Comparison of ENCODE assay signal across 17 cellular contexts in the genomic region with DNA sequence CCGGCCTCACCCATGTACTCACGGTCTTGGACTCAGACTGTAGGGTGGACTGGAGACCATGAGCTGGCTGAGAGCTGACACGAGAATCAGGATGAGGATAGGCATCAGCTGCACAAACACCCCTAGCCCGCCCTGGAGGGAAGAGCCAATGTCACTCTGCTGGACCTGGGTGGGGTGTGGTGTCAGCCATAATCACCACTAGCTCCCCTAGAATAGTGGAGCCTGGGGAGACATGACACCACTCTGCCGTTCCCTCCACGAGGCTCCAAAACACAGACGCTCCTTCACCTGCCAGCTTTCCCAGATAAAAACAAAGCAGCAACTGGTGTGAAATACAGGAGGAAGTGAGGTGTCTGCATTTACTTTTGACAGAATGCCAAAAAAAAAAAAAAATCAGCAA. TPM values are rescaled to one million over a fixed set of nuclear protein-coding genes. Genes with fewer than 3 reads are reported as not detected.
A peak's percentile ranks its signal among the peaks of the same experiment; 100 is the strongest.
DNase-seq lines count a peak whose midpoint lies in the region; ATAC-seq and TF ChIP-seq lines count a peak whose summit lies in the region.
"Had no signal": no experiment of that assay in that cellular context is flagged by ENCODE, and none has a peak within 500 bp of the region (broad histone marks: within the 10 kb centered on the region; RNA-seq: fewer than 3 reads in every experiment).

No MANE protein-coding gene starts in this region.

- no peak overlapping the region for H2BK12ac ChIP-seq in neuronal stem cell (ENCODE audit: low read length)

- H2BK120ac ChIP-seq in neuronal stem cell (ENCODE audit: low read depth, low read length): no peak overlapping the region

- CTCF ChIA-PET in activated CD8-positive, alpha-beta memory T cell treated with anti-CD3 and anti-CD28 coated beads, Interleukin-2, amount 10 ng/mL, durations not matched to agents 7 days and 5 days (lab: Charles Lee): interaction anchor here (0.7 to 12.6 kb wide), 20 partner anchors 9 to 442 kb away, joined by 3 to 141 read pairs (median 26); partner anchors contain the start of genes ANAPC16, ASCC1, DDIT4 and DNAJB12
- CTCF ChIA-PET in RWPE1 (lab: Yijun Ruan, JAX): interaction anchor here (0.5 to 3.1 kb wide), 6 partner anchors 33 to 442 kb away, joined by 3 to 29 read pairs (median 4); partner anchors contain the start of gene DDIT4

- H2BK5ac ChIP-seq in neuronal stem cell (ENCODE audit: low read length): no peak overlapping the region

- H3K14ac ChIP-seq in neuronal stem cell (ENCODE audit: low read length): no peak overlapping the region

- H3K9me3 ChIP-seq in CD4-positive, CD25-positive, alpha-beta regulatory T cell (ENCODE audit: control insufficient read depth in 2 of 2, low read length in 2 of 2): no peaks in the 10 kb centered on the region
- H3K9me3 ChIP-seq in neuronal stem cell (replicated peaks in 1 of 2; ENCODE audit: control insufficient read depth in 2 of 2, insufficient read depth in 1 of 2, low read depth in 1 of 2, low read length in 2 of 2) (no peaks in the 10 kb centered on the region), body of pancreas (no peaks in the 10 kb centered on the region)
- H3K9me3 ChIP-seq: A549, Peyer's patch had no signal

- H3K27me3 ChIP-seq in CD4-positive, CD25-positive, alpha-beta regulatory T cell (ENCODE audit: control insufficient read depth, insufficient read depth, low read length): no peaks in the 10 kb centered on the region
- H3K27me3 ChIP-seq in neuronal stem cell (ENCODE audit: control insufficient read depth in 3 of 3, insufficient read depth in 3 of 3, low read depth in 1 of 3, low read length in 3 of 3): no peaks in the 10 kb centered on the region
- no peaks in the 10 kb centered on the region for H3K27me3 ChIP-seq in brain microvascular endothelial cell (replicated peaks)
- H3K27me3 ChIP-seq in body of pancreas: no peaks in the 10 kb centered on the region
- H3K27me3 ChIP-seq: Peyer's patch had no signal

- no peak overlapping the region for H3K4me3 Mint-ChIP-seq in activated CD8-positive, alpha-beta memory T cell treated with anti-CD3 and anti-CD28 coated beads, Interleukin-2, amount 10 ng/mL, durations not matched to agents 7 days and 5 days
- peak overlapping the region in 1 of 4 donors; percentile 32 for H3K4me3 Mint-ChIP-seq in CD4-positive, CD25-positive, alpha-beta regulatory T cell
- H3K4me3 Mint-ChIP-seq: CD8-positive, alpha-beta T cell had no signal

- H3K27ac Mint-ChIP-seq in activated CD8-positive, alpha-beta memory T cell treated with anti-CD3 and anti-CD28 coated beads, Interleukin-2, amount 10 ng/mL, durations not matched to agents 7 days and 5 days: peak overlapping the region; percentile 32
- peak overlapping the region in 2 of 3 donors; percentile 35 to 52 for H3K27ac Mint-ChIP-seq in CD4-positive, CD25-positive, alpha-beta regulatory T cell
- H3K27ac Mint-ChIP-seq: CD8-positive, alpha-beta T cell had no signal

- H2AK5ac ChIP-seq in neuronal stem cell (ENCODE audit: low read depth, low read length): no peak overlapping the region

- WGBS in neuronal stem cell (ENCODE audit: extremely low coverage in 2 of 2, insufficient read length in 2 of 2, insufficient replicate concordance in 1 of 2), 2 donors: no CpG with 5 or more reads among the region's 7 CpGs
- 73% methylated on average over 7 of the region's 7 CpGs for WGBS in body of pancreas, 2 donors

- ATAC-seq in activated CD8-positive, alpha-beta memory T cell treated with anti-CD3 and anti-CD28 coated beads, Interleukin-2, amount 10 ng/mL, durations not matched to agents 7 days and 5 days: no peak
- no peak for ATAC-seq in CD4-positive, CD25-positive, alpha-beta regulatory T cell (ENCODE audit: low read depth in 2 of 2)
- no peak for ATAC-seq in body of pancreas
- ATAC-seq: A549; CD8-positive, alpha-beta T cell had no signal

- no peaks in the 10 kb centered on the region for H3K9me3 Mint-ChIP-seq in activated CD8-positive, alpha-beta memory T cell treated with anti-CD3 and anti-CD28 coated beads, Interleukin-2, amount 10 ng/mL, durations not matched to agents 7 days and 5 days (ENCODE audit: low read depth)
- H3K9me3 Mint-ChIP-seq in CD4-positive, CD25-positive, alpha-beta regulatory T cell: no peaks in the 10 kb centered on the region
- H3K9me3 Mint-ChIP-seq: CD8-positive, alpha-beta T cell had no signal

- H3K18ac ChIP-seq in neuronal stem cell (ENCODE audit: low read length): no peak overlapping the region

- H3K9ac ChIP-seq in neuronal stem cell (ENCODE audit: low read depth, low read length, poor library complexity): no peak overlapping the region

- H2BK15ac ChIP-seq in neuronal stem cell (ENCODE audit: low read length): peak overlapping the region; percentile 79

- no peak overlapping the region for H4K8ac ChIP-seq in neuronal stem cell (ENCODE audit: low read depth, low read length)

- H3K36me3 Mint-ChIP-seq in activated CD8-positive, alpha-beta memory T cell treated with anti-CD3 and anti-CD28 coated beads, Interleukin-2, amount 10 ng/mL, durations not matched to agents 7 days and 5 days: peaks cover 30% of the 10 kb centered on the region
- H3K36me3 Mint-ChIP-seq in CD4-positive, CD25-positive, alpha-beta regulatory T cell: peaks cover 9% of the 10 kb centered on the region

- peaks cover 14% of the 10 kb centered on the region for H3K36me3 ChIP-seq in CD4-positive, CD25-positive, alpha-beta regulatory T cell (ENCODE audit: control insufficient read depth, insufficient read depth, low read length)
- peaks cover 28 to 83% of the 10 kb centered on the region in 2 donors for H3K36me3 ChIP-seq in neuronal stem cell (replicated peaks in 1 of 2; ENCODE audit: control insufficient read depth in 2 of 2, insufficient read depth in 2 of 2, low read length in 2 of 2)
- H3K36me3 ChIP-seq in brain microvascular endothelial cell (replicated peaks): peaks cover 29% of the 10 kb centered on the region
- H3K36me3 ChIP-seq in body of pancreas (replicated peaks in 1 of 2; ENCODE audit: insufficient read depth in 1 of 2, low read depth in 2 of 2): no peaks in the 10 kb centered on the region

- POLR2A ChIA-PET in RWPE1 (lab: Yijun Ruan, JAX; ENCODE audit: low non-redundant PET): no interaction called here

- H3K4me1 ChIP-seq in CD4-positive, CD25-positive, alpha-beta regulatory T cell (ENCODE audit: control insufficient read depth, insufficient read depth, low read length, poor library complexity, severe bottlenecking): peaks cover 46% of the 10 kb centered on the region
- H3K4me1 ChIP-seq in neuronal stem cell (ENCODE audit: control insufficient read depth in 2 of 2, insufficient read depth in 1 of 2, low read depth in 1 of 2, low read length in 2 of 2) (peaks cover 23 to 33% of the 10 kb centered on the region in 2 donors), body of pancreas (peaks cover 49% of the 10 kb centered on the region)

- DNase-seq in activated CD8-positive, alpha-beta memory T cell treated with anti-CD3 and anti-CD28 coated beads, Interleukin-2, amount 10 ng/mL, durations not matched to agents 7 days and 5 days: no peak
- no peak for DNase-seq in activated CD8-positive, alpha-beta memory T cell treated with anti-CD3 and anti-CD28 coated beads, Interleukin-2, amount 50 U/mL, for 48 hours
- DNase-seq in CD4-positive, CD25-positive, alpha-beta regulatory T cell: no peak
- DNase-seq in RWPE1 (ENCODE audit: low spot score) (no peak), neuronal stem cell (ENCODE audit: low spot score) (no peak), LoVo (ENCODE audit: low spot score) (no peak), brain microvascular endothelial cell (no peak), body of pancreas (no peak)
- DNase-seq: CD8-positive, alpha-beta T cell; DMS79; KBM-7; NCI-H1105 treated with DMSO at 0.1 percent for 48 hours; NCI-H1694; NCI-H2081 treated with DMSO at 0.1 percent for 48 hours; Peyer's patch; Right ventricle myocardium superior had no signal

- intact Hi-C loops in body of pancreas (cut with DNase I): loop anchor here (5.0 kb wide), 1 partner anchor 441 kb away; no protein-coding TSS in a partner anchor

- no peak overlapping the region for H3K4me3 ChIP-seq in CD4-positive, CD25-positive, alpha-beta regulatory T cell (ENCODE audit: low read depth, low read length)
- H3K4me3 ChIP-seq in neuronal stem cell (ENCODE audit: low read length in 2 of 2) (no peak overlapping the region), brain microvascular endothelial cell (ENCODE audit: low read depth, low read length) (no peak overlapping the region), body of pancreas (no peak overlapping the region)
- H3K4me3 ChIP-seq: A549, Peyer's patch had no signal

- no peaks in the 10 kb centered on the region for H3K27me3 Mint-ChIP-seq in activated CD8-positive, alpha-beta memory T cell treated with anti-CD3 and anti-CD28 coated beads, Interleukin-2, amount 10 ng/mL, durations not matched to agents 7 days and 5 days
- no peaks in the 10 kb centered on the region for H3K27me3 Mint-ChIP-seq in CD4-positive, CD25-positive, alpha-beta regulatory T cell

- no peak overlapping the region for H2AFZ ChIP-seq in neuronal stem cell (ENCODE audit: low read length)

- H3K4ac ChIP-seq in neuronal stem cell (ENCODE audit: low read length): no peak overlapping the region

- H3K23ac ChIP-seq in neuronal stem cell (ENCODE audit: low read depth, low read length, poor library complexity): no peak overlapping the region

- no peak overlapping the region for H3K27ac ChIP-seq in CD4-positive, CD25-positive, alpha-beta regulatory T cell (ENCODE audit: insufficient read depth, low read length, poor library complexity, severe bottlenecking)
- peak overlapping the region; percentile 100 for H3K27ac ChIP-seq in RWPE1
- H3K27ac ChIP-seq in neuronal stem cell (replicated peaks; ENCODE audit: low read length): no peak overlapping the region
- no peak overlapping the region for H3K27ac ChIP-seq in brain microvascular endothelial cell
- peak overlapping the region in 1 of 4 donors; percentile 40 for H3K27ac ChIP-seq in body of pancreas
- H3K27ac ChIP-seq: Peyer's patch had no signal

- TF ChIP-seq CTCF in RWPE1 (conservative IDR thresholded peaks at IDR 0.05; ENCODE audit: low read depth): no peak
- TF ChIP-seq CTCF in brain microvascular endothelial cell (IDR thresholded peaks at IDR 0.05; ENCODE audit: low read depth, low read length, missing control alignments): no peak
- no peak for TF ChIP-seq CTCF in body of pancreas (IDR thresholded peaks at IDR 0.05)

- no peak overlapping the region for H4K91ac ChIP-seq in neuronal stem cell (ENCODE audit: low read depth, low read length, poor library complexity)

- TF ChIP-seq POLR2A in body of pancreas (IDR thresholded peaks at IDR 0.05): no peak

- in situ Hi-C loops in brain microvascular endothelial cell (cut with HindIII; ENCODE audit: low pct_ligation_motif_present, low sequenced_read_pairs): no loop called here

- no peaks in the 10 kb centered on the region for H3K79me1 ChIP-seq in neuronal stem cell (ENCODE audit: low read depth, low read length)

- no peak overlapping the region for H3K4me2 ChIP-seq in neuronal stem cell (ENCODE audit: insufficient read depth, low read length, poor library complexity, severe bottlenecking)

- peaks cover 56% of the 10 kb centered on the region for H3K4me1 Mint-ChIP-seq in activated CD8-positive, alpha-beta memory T cell treated with anti-CD3 and anti-CD28 coated beads, Interleukin-2, amount 10 ng/mL, durations not matched to agents 7 days and 5 days
- peaks cover 9 to 50% (median 28%) of the 10 kb centered on the region in 4 donors for H3K4me1 Mint-ChIP-seq in CD4-positive, CD25-positive, alpha-beta regulatory T cell

RNA-seq across cellular contexts. Expression of gene DNAJB12, which starts 16.5 kb away (rescaled TPM):
- 10 to 100 TPM; 25.5 to 31.4 TPM for total RNA-seq in activated CD8-positive, alpha-beta memory T cell treated with anti-CD3 and anti-CD28 coated beads, Interleukin-2, amount 10 ng/mL, durations not matched to agents 7 days and 5 days
- total RNA-seq in CD4-positive, CD25-positive, alpha-beta regulatory T cell: 40.2 TPM
- 10 to 100 TPM; 17.8 to 24.4 (median 19.9) TPM for polyA plus RNA-seq in CD4-positive, CD25-positive, alpha-beta regulatory T cell
- 10.8 TPM for polyA plus RNA-seq in neuronal stem cell (2013, experiment 1 of 2)
- polyA plus RNA-seq in neuronal stem cell (2013, experiment 2 of 2): 10.2 TPM
- total RNA-seq in body of pancreas: 10 to 100 TPM; 19.2 to 24.1 TPM
